In genomic region chr11:75574698-75575265, GRCh38 we compare ENCODE assay signal across 16 cellular contexts. TPM values are rescaled to one million over a fixed set of nuclear protein-coding genes. Genes with fewer than 3 reads are reported as not detected.
DNase-seq lines count a peak whose midpoint lies in the region; ATAC-seq, FAIRE-seq and TF ChIP-seq lines count a peak whose summit lies in the region.
"Had no signal": no experiment of that assay in that cellular context is flagged by ENCODE, and none has a peak within 500 bp of the region (broad histone marks: within the 10 kb centered on the region; RNA-seq: fewer than 3 reads in every experiment).

No MANE protein-coding gene starts in this region.

- WGBS in heart left ventricle, 4 donors, result 68 to 78% (median 72%) methylated on average over 7 of the region's 7 CpGs

- H3K27ac ChIP-seq in heart left ventricle (peak overlapping the region in 1 of 12 donors; percentile 43), keratinocyte (ENCODE audit: control insufficient read depth, insufficient read depth, low read length) (no peak overlapping the region)
- H3K27ac ChIP-seq: tibial nerve had no signal

- no peak overlapping the region for H2AFZ ChIP-seq in keratinocyte (ENCODE audit: control insufficient read depth, low read length)

- H3K4me2 ChIP-seq in keratinocyte (ENCODE audit: control insufficient read depth, extremely low read depth, insufficient read depth, low read depth, low read length), result no peak overlapping the region

- no peak for FAIRE-seq in keratinocyte (lab: Jason Lieb, UNC)
- FAIRE-seq: small intestine had no signal

- H3K9me1 ChIP-seq in keratinocyte (ENCODE audit: control insufficient read depth, extremely low read depth, insufficient read depth, low read length), result no peaks in the 10 kb centered on the region

- DNase-seq in heart left ventricle, result no peak
- DNase-seq in cardiac septum (ENCODE audit: low spot score), result no peak
- no peak for DNase-seq in astrocyte of the cerebellum (ENCODE audit: low read depth)
- no peak for DNase-seq in keratinocyte (ENCODE audit: low read depth, low spot score)
- no peak for DNase-seq in GM20000 (ENCODE audit: low spot score)
- no peak for DNase-seq in dedifferentiated amniotic fluid mesenchymal stem cell (ENCODE audit: extremely low spot score)
- DNase-seq in NCI-H1417 treated with DMSO at 0.1 percent for 48 hours (lab: John Stamatoyannopoulos, UW), result no peak
- DNase-seq: activated naive CD4-positive, alpha-beta T cell treated with anti-CD3 and anti-CD28 coated beads, Interleukin-2, amount 50 U/mL, for 16 hours; AML-193; foreskin melanocyte; islet precursor cell; NCI-H510A; small intestine had no signal

- peaks cover 0 to 40% (median 20%) of the 10 kb centered on the region in 12 donors for H3K4me1 ChIP-seq in heart left ventricle
- peaks cover 2% of the 10 kb centered on the region for H3K4me1 ChIP-seq in keratinocyte (ENCODE audit: control insufficient read depth, extremely low read depth, insufficient read depth, low read length)

- H3K4me3 ChIP-seq in heart left ventricle (no peak overlapping the region), astrocyte of the cerebellum (ENCODE audit: low read depth, low read length) (no peak overlapping the region), keratinocyte (ENCODE audit: control insufficient read depth in 2 of 3, extremely low read depth in 1 of 3, insufficient read depth in 2 of 3, low read depth in 1 of 3, low read length in 3 of 3) (no peak overlapping the region)
- H3K4me3 ChIP-seq: tibial nerve had no signal

- H3K9me3 ChIP-seq in heart left ventricle (no peaks in the 10 kb centered on the region), keratinocyte (ENCODE audit: control insufficient read depth, low read depth, low read length) (no peaks in the 10 kb centered on the region)
- H3K9me3 ChIP-seq: tibial nerve had no signal

- H3K36me3 ChIP-seq in heart left ventricle (peaks cover 0 to 49% (median 44%) of the 10 kb centered on the region in 9 donors), keratinocyte (ENCODE audit: control insufficient read depth in 2 of 2, extremely low read depth in 1 of 2, insufficient read depth in 2 of 2, low read length in 2 of 2) (peaks cover 32 to 35% of the 10 kb centered on the region in 2 experiments)

- intact Hi-C loops in heart left ventricle (cut with DNase I) (loop anchor here in 3 of 10 donors (2.0 kb wide), 2 partner anchors 26 to 28 kb away; no protein-coding TSS in a partner anchor), cardiac septum (cut with DNase I) (no loop called here)

- H3K27me3 ChIP-seq in heart left ventricle (no peaks in the 10 kb centered on the region), keratinocyte (ENCODE audit: control insufficient read depth, extremely low read depth, insufficient read depth, low read length) (no peaks in the 10 kb centered on the region)
- H3K27me3 ChIP-seq: tibial nerve had no signal

- dilution Hi-C loops in keratinocyte (cut with MboI; ENCODE audit: extremely low pct_ligation_motif_present, low sequenced_read_pairs), result no loop called here

- H3K79me2 ChIP-seq in keratinocyte (ENCODE audit: control insufficient read depth, insufficient read depth, low read length), result no peaks in the 10 kb centered on the region

- no peak for TF ChIP-seq POLR2A in heart left ventricle (IDR thresholded peaks at IDR 0.05)

- in situ Hi-C loops in astrocyte of the cerebellum (cut with HindIII; ENCODE audit: low sequenced_read_pairs), result loop anchor here (5.0 kb wide), 1 partner anchor 52 kb away; no protein-coding TSS in a partner anchor

- ATAC-seq in heart left ventricle, result peak in 3 of 4 donors; percentile 3 to 19 (median 11)
- ATAC-seq in HG03378 (IDR thresholded peaks at IDR 0.05; ENCODE audit: unreplicated experiment), result no peak
- ATAC-seq: natural killer cell treated with Interleukin-12 subunit alpha and Interleukin-12 subunit beta and Interleukin-15 and Interleukin-18, amount 100 ng/mL, for 72 hours had no signal

- no peaks in the 10 kb centered on the region for H4K20me1 ChIP-seq in keratinocyte (ENCODE audit: control insufficient read depth, extremely low read depth, insufficient read depth, low read length)

- TF ChIP-seq CTCF in heart left ventricle (IDR thresholded peaks at IDR 0.05) (peak in 7 of 12 donors; percentile 16 to 24 (median 19)), astrocyte of the cerebellum (IDR thresholded peaks at IDR 0.05; ENCODE audit: low read depth, low read length, missing control alignments) (peak; percentile 36), keratinocyte (optimal IDR thresholded peaks at IDR 0.05 in 1 of 3, IDR thresholded peaks at IDR 0.05 in 1 of 3, conservative IDR thresholded peaks at IDR 0.05 in 1 of 3; ENCODE audit: extremely low read depth in 1 of 3, insufficient read depth in 2 of 3, low read length in 3 of 3) (peak in 2 of 3 experiments; percentile 19 to 26), GM20000 (IDR thresholded peaks at IDR 0.05; ENCODE audit: extremely low read depth, missing control alignments) (no peak)

- no peak overlapping the region for H3K9ac ChIP-seq in keratinocyte (ENCODE audit: control insufficient read depth, extremely low read depth, insufficient read depth, low read length)

RNA-seq across cellular contexts. Expression of gene SERPINH1, which starts 12.7 kb away (rescaled TPM):
- total RNA-seq in heart left ventricle (100 to 1,000 TPM in 3 of 9 donors, 10 to 100 TPM in 6; 35.7 to 211 (median 71.8) TPM), cardiac septum (133 TPM)
- polyA plus RNA-seq in heart left ventricle (100 to 1,000 TPM in 1 of 2 donors, 10 to 100 TPM in 1; 32.5 to 190 TPM), keratinocyte (131 to 152 TPM (median 136 TPM) in 3 replicates)
- polyA plus RNA-seq in keratinocyte (2011; ENCODE audit: low read depth), result 21.2 TPM
- 55.7 and 96.8 TPM in 2 replicates for polyA plus RNA-seq in keratinocyte (2011; cell fraction: cytosol; rRNA removed)
- polyA plus RNA-seq in keratinocyte (2011; cell fraction: nucleus; rRNA removed), result 222 and 300 TPM in 2 replicates
- polyA plus RNA-seq in keratinocyte (2012; ENCODE audit: low replicate concordance), result 44.1 and 204 TPM in 2 replicates
- 94.3 to 326 TPM (median 110 TPM) in 3 replicates for polyA minus RNA-seq in keratinocyte
- polyA minus RNA-seq in keratinocyte (2011; cell fraction: cytosol; rRNA and poly(A)+ RNA removed), result 352 TPM
- 249 and 254 TPM in 2 replicates for polyA minus RNA-seq in keratinocyte (2011; cell fraction: nucleus; rRNA and poly(A)+ RNA removed)

RNA-seq across cellular contexts. Expression of gene GDPD5, which starts 49.0 kb away (rescaled TPM):
- 10 to 100 TPM in 2 of 9 donors, 1 to 10 TPM in 7; 2.0 to 12.5 (median 5.1) TPM for total RNA-seq in heart left ventricle
- polyA plus RNA-seq in heart left ventricle, result 1 to 10 TPM; 4.0 to 4.8 TPM
- total RNA-seq in cardiac septum, result 6.9 TPM
- 2.1 to 4.0 TPM (median 3.1 TPM) in 3 replicates for polyA plus RNA-seq in keratinocyte
- polyA plus RNA-seq in keratinocyte (2011; ENCODE audit: low read depth), result 0.45 TPM
- polyA plus RNA-seq in keratinocyte (2011; cell fraction: cytosol; rRNA removed), result 1.7 and 2.9 TPM in 2 replicates
- 9.3 and 14.4 TPM in 2 replicates for polyA plus RNA-seq in keratinocyte (2011; cell fraction: nucleus; rRNA removed)
- polyA plus RNA-seq in keratinocyte (2012; ENCODE audit: low replicate concordance), result 0.83 and 6.4 TPM in 2 replicates
- polyA minus RNA-seq in keratinocyte, result 5.0 to 24.4 TPM (median 6.7 TPM) in 3 replicates
- 8.6 TPM for polyA minus RNA-seq in keratinocyte (2011; cell fraction: cytosol; rRNA and poly(A)+ RNA removed)
- 9.1 and 13.0 TPM in 2 replicates for polyA minus RNA-seq in keratinocyte (2011; cell fraction: nucleus; rRNA and poly(A)+ RNA removed)
